Comparison of ENCODE assay signal across 11 cellular contexts in the genomic region with DNA sequence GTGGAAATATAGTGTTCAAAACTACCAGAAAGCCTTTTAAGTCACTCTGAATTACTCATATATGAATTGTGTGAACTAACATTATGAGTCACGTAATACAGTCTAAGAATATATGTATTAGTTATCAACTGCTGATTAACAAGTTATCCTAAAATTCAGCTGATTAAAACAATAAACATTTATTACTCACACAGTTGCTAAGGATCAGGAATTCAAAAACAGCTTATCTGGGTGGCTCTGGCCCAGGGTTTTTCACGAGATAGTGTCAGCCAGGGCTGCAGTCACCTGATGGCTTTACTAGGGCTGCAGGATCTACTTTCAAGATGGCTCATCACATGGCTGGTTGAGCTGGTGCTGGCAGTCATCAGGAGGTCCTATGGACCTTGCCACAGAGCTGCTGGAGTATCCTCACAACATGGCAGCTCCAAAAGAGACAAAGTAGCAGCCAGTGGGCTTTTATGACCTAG. TPM values are rescaled to one million over a fixed set of nuclear protein-coding genes. Genes with fewer than 3 reads are reported as not detected.
DNase-seq lines count a peak whose midpoint lies in the region; ATAC-seq and TF ChIP-seq lines count a peak whose summit lies in the region.
"Had no signal": no experiment of that assay in that cellular context is flagged by ENCODE, and none has a peak within 500 bp of the region (broad histone marks: within the 10 kb centered on the region; RNA-seq: fewer than 3 reads in every experiment).

No MANE protein-coding gene starts in this region.

- TF ChIP-seq CTCF in OCI-LY3 (IDR thresholded peaks at IDR 0.05; ENCODE audit: low read depth, low read length) (no peak), endodermal cell (conservative IDR thresholded peaks at IDR 0.05) (no peak), psoas muscle (IDR thresholded peaks at IDR 0.05) (no peak)

- no peaks in the 10 kb centered on the region for H3K27me3 Mint-ChIP-seq in endodermal cell (ENCODE audit: insufficient read depth)

- WGBS in endodermal cell (ENCODE audit: insufficient coverage in 1 of 2, insufficient read length in 1 of 2), 2 experiments: 88 to 90% methylated on average over 1 of the region's 2 CpGs
- WGBS in psoas muscle, 3 donors: 54 to 66% (median 63%) methylated on average over 2 of the region's 2 CpGs

- H3K4me3 Mint-ChIP-seq in endodermal cell: no peak overlapping the region

- H3K9me3 ChIP-seq in OCI-LY3 (ENCODE audit: insufficient read depth, low read length) (no peaks in the 10 kb centered on the region), endodermal cell (ENCODE audit: control insufficient read depth, low read length) (peaks cover 9% of the 10 kb centered on the region), psoas muscle (no peaks in the 10 kb centered on the region), HAP-1 (no peaks in the 10 kb centered on the region)
- H3K9me3 ChIP-seq: testis had no signal

- peaks cover 40% of the 10 kb centered on the region for H3K36me3 ChIP-seq in OCI-LY3 (replicated peaks; ENCODE audit: low read depth, low read length)
- H3K36me3 ChIP-seq in endodermal cell (ENCODE audit: control insufficient read depth, insufficient read depth, low read length): peaks cover 73% of the 10 kb centered on the region
- H3K36me3 ChIP-seq in psoas muscle (ENCODE audit: insufficient read depth in 1 of 2, low read depth in 1 of 2): peaks cover 14 to 18% of the 10 kb centered on the region in 2 donors
- H3K36me3 ChIP-seq in HAP-1 (replicated peaks): peaks cover 14% of the 10 kb centered on the region

- peaks cover 2% of the 10 kb centered on the region for H3K9me3 Mint-ChIP-seq in endodermal cell

- H3K4me1 ChIP-seq in OCI-LY3 (ENCODE audit: low read length) (peaks cover 54% of the 10 kb centered on the region), endodermal cell (ENCODE audit: control insufficient read depth, insufficient read depth, low read length) (peaks cover 27% of the 10 kb centered on the region), psoas muscle (peaks cover 81% of the 10 kb centered on the region), HAP-1 (peaks cover 53% of the 10 kb centered on the region)

- H3K4me1 Mint-ChIP-seq in endodermal cell: peaks cover 34% of the 10 kb centered on the region

- H2AFZ ChIP-seq in OCI-LY3 (ENCODE audit: low read depth, low read length): no peak overlapping the region

- no peaks in the 10 kb centered on the region for H3K27me3 ChIP-seq in OCI-LY3 (ENCODE audit: low read depth, low read length)
- H3K27me3 ChIP-seq in endodermal cell (ENCODE audit: control insufficient read depth, insufficient read depth, low read length, poor library complexity, severe bottlenecking): no peaks in the 10 kb centered on the region
- no peaks in the 10 kb centered on the region for H3K27me3 ChIP-seq in psoas muscle (ENCODE audit: insufficient read depth in 3 of 3, low read length in 2 of 3)
- no peaks in the 10 kb centered on the region for H3K27me3 ChIP-seq in HAP-1 (ENCODE audit: low read depth)
- H3K27me3 ChIP-seq: testis had no signal

- H3K36me3 Mint-ChIP-seq in endodermal cell (ENCODE audit: low read depth): peaks cover 30% of the 10 kb centered on the region

- in situ Hi-C loops in HAP-1 (cut with MboI; ENCODE audit: low sequenced_read_pairs): no loop called here

- peak overlapping the region; percentile 26 for H3K27ac Mint-ChIP-seq in endodermal cell

- H3K9ac ChIP-seq in OCI-LY3 (ENCODE audit: low read length) (no peak overlapping the region), endodermal cell (ENCODE audit: extremely low read depth, low read length, poor library complexity, severe bottlenecking) (no peak overlapping the region)

- H3K27ac ChIP-seq in OCI-LY3 (ENCODE audit: low read length) (peak overlapping the region; percentile 28), endodermal cell (ENCODE audit: low read depth, low read length) (no peak overlapping the region), psoas muscle (peak overlapping the region; percentile 95)
- H3K27ac ChIP-seq: testis had no signal

- DNase-seq in endodermal cell (no peak), psoas muscle (no peak), hypothalamus (lab: John Stamatoyannopoulos, UW) (no peak), HAP-1 (ENCODE audit: low spot score in 2 of 2) (no peak), NCI-H2227 (lab: John Stamatoyannopoulos, UW; ENCODE audit: unreplicated experiment) (no peak)
- DNase-seq: DMS79, NCI-H146, testis had no signal

- H3K4me2 ChIP-seq in OCI-LY3 (ENCODE audit: low read length): peak overlapping the region; percentile 41

- intact Hi-C loops in psoas muscle (cut with DNase I): loop anchor here in 1 of 2 donors (5.0 kb wide), 1 partner anchor 37 kb away; a partner anchor contains a TSS

- no peaks in the 10 kb centered on the region for H4K20me1 ChIP-seq in OCI-LY3 (ENCODE audit: insufficient read depth, low read length)

- ATAC-seq in GM18868 (IDR thresholded peaks at IDR 0.05; ENCODE audit: unreplicated experiment): peak; percentile 35
- no peak for ATAC-seq in psoas muscle
- ATAC-seq in HG02840 (IDR thresholded peaks at IDR 0.05; ENCODE audit: low FRiP score, unreplicated experiment): no peak

- H3K4me3 ChIP-seq in OCI-LY3 (ENCODE audit: low read length) (0 out of 2 replicates have a peak overlapping the region, but pooled peaks have one; percentile 1), endodermal cell (ENCODE audit: low read length) (peak overlapping the region; percentile 32), psoas muscle (no peak overlapping the region), HAP-1 (no peak overlapping the region)
- H3K4me3 ChIP-seq: testis had no signal

- H3K79me2 ChIP-seq in OCI-LY3 (ENCODE audit: low read length): peaks cover 26% of the 10 kb centered on the region

RNA-seq across cellular contexts. Expression of a gene that starts 36.5 kb away (rescaled TPM):
- total RNA-seq in endodermal cell (100 to 1,000 TPM; 122 to 125 TPM), psoas muscle (10 to 100 TPM; 32.4 to 67.1 (median 59.2) TPM)
- 143 TPM for polyA plus RNA-seq in endodermal cell (2013, experiment 1 of 2)
- polyA plus RNA-seq in endodermal cell (2013, experiment 2 of 2): 130 TPM
- polyA plus RNA-seq in psoas muscle: 10 to 100 TPM; 16.9 to 40.5 (median 19.4) TPM

Comparison
In these comparisons a context has a peak if more than half of its experiments do, and no peak if none do; other contexts are left out.
1. H3K4me3 ChIP-seq: peak in OCI-LY3 (single experiment) and endodermal cell (single experiment); none in psoas muscle (single experiment) and HAP-1 (single experiment).